Comparison of ENCODE assay signal across 6 cellular contexts in the genomic region with DNA sequence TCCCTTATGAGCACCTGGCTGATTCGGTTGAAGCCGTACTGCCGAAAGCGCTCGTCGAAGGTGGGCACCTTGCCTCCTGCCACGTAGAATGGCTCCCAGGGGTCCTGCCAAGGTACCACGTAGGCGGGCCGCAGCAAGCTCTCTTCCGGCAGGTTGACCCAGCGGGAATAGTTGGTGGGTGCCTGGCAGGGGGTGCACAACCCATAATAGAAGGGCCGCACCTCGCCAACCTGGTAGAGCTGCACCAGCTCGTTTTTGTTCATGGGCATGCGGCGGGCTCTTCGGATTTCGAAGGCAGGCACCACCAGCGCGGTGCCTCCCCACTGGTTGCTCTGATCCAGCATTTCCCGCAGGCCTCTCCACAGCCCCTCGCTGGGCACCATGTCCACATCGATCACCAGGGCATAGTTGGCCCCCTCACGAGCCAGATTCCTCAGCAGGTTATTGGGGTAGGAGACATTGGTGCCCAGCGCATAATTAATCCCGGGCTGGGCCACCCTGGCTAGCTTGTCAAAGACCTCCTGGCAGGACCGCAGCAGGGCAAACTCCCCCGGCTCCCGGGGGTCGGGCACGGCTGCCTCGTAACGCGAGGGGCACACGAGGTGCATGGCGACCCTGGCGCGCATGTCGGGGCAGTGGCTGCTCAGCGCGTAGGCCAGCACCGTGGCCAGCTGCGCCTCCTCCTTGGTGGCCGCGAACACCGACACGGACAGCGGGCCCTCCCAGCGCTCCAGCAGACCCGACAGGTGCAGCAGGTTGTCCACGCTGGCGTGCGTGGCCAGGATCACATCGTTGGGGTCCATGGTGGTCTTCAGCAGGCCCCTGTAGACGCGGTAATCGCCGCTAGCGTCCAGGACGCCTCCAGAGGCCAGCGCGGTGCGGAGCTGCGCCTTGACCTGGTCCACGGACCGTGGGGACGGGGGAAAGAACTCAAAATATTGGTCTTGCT. TPM values are rescaled to one million over a fixed set of nuclear protein-coding genes. Genes with fewer than 3 reads are reported as not detected.
DNase-seq lines count a peak whose midpoint lies in the region; ATAC-seq and TF ChIP-seq lines count a peak whose summit lies in the region.

No MANE protein-coding gene starts in this region.

- H3K36me3 ChIP-seq in endocrine pancreas (ENCODE audit: control insufficient read depth, insufficient read depth, low read length) (peaks cover 1% of the 10 kb centered on the region), gastrocnemius medialis (peaks cover 0 to 1% of the 10 kb centered on the region in 2 donors)

- intact Hi-C loops in gastrocnemius medialis (cut with DNase I; ENCODE audit: low total_unique reads): loop anchor here (2.0 kb wide), 1 partner anchor 24 kb away; the partner anchor contains the start of gene SLC29A2

- H3K4me3 ChIP-seq in endocrine pancreas (ENCODE audit: control insufficient read depth, insufficient read depth, low read length) (no peak overlapping the region), gastrocnemius medialis (peak overlapping the region; percentile 83 to 97 (median 90))

- peak overlapping the region; percentile 73 for H3K9ac ChIP-seq in endocrine pancreas (ENCODE audit: control insufficient read depth, insufficient read depth, low read length)

- in situ Hi-C loops in gastrocnemius medialis (cut with MboI; ENCODE audit: low sequenced_read_pairs in 4 of 4): no loop called here

- no peak for TF ChIP-seq CTCF in gastrocnemius medialis (IDR thresholded peaks at IDR 0.05 in 4 of 5, conservative IDR thresholded peaks at IDR 0.05 in 1 of 5)

- DNase-seq in NCI-H1417 (lab: John Stamatoyannopoulos, UW) (peak in 2 of 3 experiments; percentile 72 to 73), NCI-H1417 treated with DMSO at 0.1 percent for 48 hours (lab: John Stamatoyannopoulos, UW) (no peak), gastrocnemius medialis (peak in 1 of 2 donors; percentile 36), NCI-H1436 (lab: John Stamatoyannopoulos, UW) (no peak), iPS-NIHi7 (ENCODE audit: extremely low spot score) (no peak)

- ATAC-seq in gastrocnemius medialis: no peak

- H3K27me3 ChIP-seq in endocrine pancreas (ENCODE audit: control insufficient read depth, insufficient read depth, low read length) (no peaks in the 10 kb centered on the region), gastrocnemius medialis (no peaks in the 10 kb centered on the region)

- TF ChIP-seq POLR2A in gastrocnemius medialis (IDR thresholded peaks at IDR 0.05): no peak

- H3K4me1 ChIP-seq in endocrine pancreas (ENCODE audit: control insufficient read depth, insufficient read depth, low read length) (peaks cover 7% of the 10 kb centered on the region), gastrocnemius medialis (peaks cover 35 to 36% of the 10 kb centered on the region in 2 donors)

- H3K27ac ChIP-seq in gastrocnemius medialis: peak overlapping the region; percentile 80 to 91 (median 87)

- no peaks in the 10 kb centered on the region for H3K9me3 ChIP-seq in endocrine pancreas (ENCODE audit: control insufficient read depth, low read length)
- no peaks in the 10 kb centered on the region for H3K9me3 ChIP-seq in gastrocnemius medialis

RNA-seq across cellular contexts. Expression of gene B4GAT1, which starts 0.7 kb away (rescaled TPM):
- 10 to 100 TPM; 30.3 to 59.7 (median 40.4) TPM for total RNA-seq in gastrocnemius medialis

RNA-seq across cellular contexts. Expression of gene BRMS1, which starts 1.8 kb away (rescaled TPM):
- 10 to 100 TPM; 40.1 to 73.5 (median 64.8) TPM for total RNA-seq in gastrocnemius medialis

RNA-seq across cellular contexts. Expression of gene RIN1, which starts 10.5 kb away (rescaled TPM):
- 1 to 10 TPM; 1.9 to 9.7 (median 7.0) TPM for total RNA-seq in gastrocnemius medialis

RNA-seq across cellular contexts. Expression of gene SLC29A2, which starts 24.8 kb away (rescaled TPM):
- total RNA-seq in gastrocnemius medialis: 100 to 1,000 TPM in 1 of 4 donors, 10 to 100 TPM in 3; 39.2 to 106 (median 70.6) TPM

RNA-seq across cellular contexts. Expression of gene CD248, which starts 29.9 kb away (rescaled TPM):
- 1 to 10 TPM in 3 of 4 donors, under 1 TPM in 1; 0.46 to 4.6 (median 2.8) TPM for total RNA-seq in gastrocnemius medialis

Comparison
In these comparisons a context has a peak if more than half of its experiments do, and no peak if none do; other contexts are left out.
1. DNase-seq: peak in NCI-H1417 (2 of 3); none in NCI-H1417 treated with DMSO at 0.1 percent for 48 hours (single experiment), NCI-H1436 (single experiment) and iPS-NIHi7 (single experiment).